ENCODE assay signal across 37 cellular contexts in the genomic region with DNA sequence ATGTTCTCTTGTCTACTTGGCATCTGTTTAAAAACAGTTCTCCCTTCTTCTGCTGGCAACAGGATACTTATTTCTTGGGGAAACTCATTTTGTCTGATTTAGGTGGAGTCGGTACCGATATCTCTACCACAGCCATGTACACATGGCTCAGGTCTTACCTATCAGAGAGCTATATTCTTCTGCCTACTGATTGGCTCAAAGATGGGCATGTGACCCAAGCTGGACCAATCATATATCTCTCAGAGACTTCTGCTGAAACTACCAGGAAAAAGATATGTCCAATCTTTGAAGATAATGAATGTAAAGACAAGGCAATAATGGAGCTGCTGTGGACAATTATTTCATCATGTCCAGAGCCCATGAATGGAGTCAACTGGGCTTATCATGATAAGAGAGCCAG. TPM values are rescaled to one million over a fixed set of nuclear protein-coding genes. Genes with fewer than 3 reads are reported as not detected.
"Had no signal": no experiment of that assay in that cellular context is flagged by ENCODE, and none has a peak within 500 bp of the region (broad histone marks: within the 10 kb centered on the region; RNA-seq: fewer than 3 reads in every experiment).

No MANE protein-coding gene starts in this region.

- H3K4me1 ChIP-seq: ascending aorta, breast epithelium, colonic mucosa, esophagus squamous epithelium, gastroesophageal sphincter, heart right ventricle had no signal

- H3K27ac ChIP-seq: ascending aorta, breast epithelium, cardiac muscle cell, colonic mucosa, epithelial cell of prostate, esophagus squamous epithelium, gastroesophageal sphincter, heart right ventricle, hepatocyte, WERI-Rb-1 had no signal

- DNase-seq: activated CD4-positive, alpha-beta memory T cell treated with anti-CD3 and anti-CD28 coated beads, Interleukin-2, amount 10 ng/mL, durations not matched to agents 7 days and 5 days; activated CD4-positive, alpha-beta T cell treated with anti-CD3 and anti-CD28 coated beads for 4 hours; activated CD4-positive, alpha-beta T cell treated with anti-CD3 and anti-CD28 coated beads, Interleukin-2, amount 10 ng/mL, durations not matched to agents 7 days and 5 days; activated CD4-positive, alpha-beta T cell treated with anti-CD3 and anti-CD28 coated beads, Interleukin-2, amount 50 U/mL, for 4 hours; activated CD4-positive, CD25-positive, alpha-beta regulatory T cell; activated CD4-positive, CD25-positive, alpha-beta regulatory T cell treated with anti-CD3 and anti-CD28 coated beads, Interleukin-2, amount 50 U/mL, for 72 hours; activated CD8-positive, alpha-beta memory T cell treated with anti-CD3 and anti-CD28 coated beads, Interleukin-2, amount 50 U/mL, for 48 hours; activated gamma-delta T cell; activated naive CD4-positive, alpha-beta T cell; activated naive CD4-positive, alpha-beta T cell treated with anti-CD3 and anti-CD28 coated beads, Interleukin-2, amount 10 ng/mL, durations not matched to agents 7 days and 5 days; activated naive CD8-positive, alpha-beta T cell treated with anti-CD3 and anti-CD28 coated beads, Interleukin-2, amount 10 ng/mL, durations not matched to agents 7 days and 5 days; activated T-cell treated with anti-CD3 and anti-CD28 coated beads for 4 hours; activated T-cell treated with anti-CD3 and anti-CD28 coated beads, Interleukin-2, amount 50 U/mL, for 24 hours; activated T-cell treated with anti-CD3 and anti-CD28 coated beads, Interleukin-2, amount 50 U/mL, for 72 hours; central memory CD4-positive, alpha-beta T cell; cerebellar nuclear complex; colonic mucosa; effector CD8-positive, alpha-beta T cell; esophagus squamous epithelium; foreskin melanocyte; heart right ventricle; T1000; WERI-Rb-1 had no signal

- H3K4me3 Mint-ChIP-seq: activated CD4-positive, alpha-beta memory T cell treated with anti-CD3 and anti-CD28 coated beads, Interleukin-2, amount 10 ng/mL, durations not matched to agents 7 days and 5 days; activated CD4-positive, alpha-beta T cell treated with anti-CD3 and anti-CD28 coated beads, Interleukin-2, amount 10 ng/mL, durations not matched to agents 7 days and 5 days; activated naive CD4-positive, alpha-beta T cell treated with anti-CD3 and anti-CD28 coated beads, Interleukin-2, amount 10 ng/mL, durations not matched to agents 7 days and 5 days; activated naive CD8-positive, alpha-beta T cell treated with anti-CD3 and anti-CD28 coated beads, Interleukin-2, amount 10 ng/mL, durations not matched to agents 7 days and 5 days; activated T-cell treated with anti-CD3 and anti-CD28 coated beads, Interleukin-2, amount 50 U/mL, for 24 hours; activated T-cell treated with anti-CD3 and anti-CD28 coated beads, Interleukin-2, amount 50 U/mL, for 72 hours; brain; T-helper 2 cell treated with Interferon-gamma antibody and Interleukin-4, amounts not matched to agents 5 μg/mL and 100 μg/mL, for 36 hours had no signal

- H3K27ac Mint-ChIP-seq: activated CD4-positive, alpha-beta memory T cell treated with anti-CD3 and anti-CD28 coated beads, Interleukin-2, amount 10 ng/mL, durations not matched to agents 7 days and 5 days; activated CD4-positive, alpha-beta T cell treated with anti-CD3 and anti-CD28 coated beads, Interleukin-2, amount 10 ng/mL, durations not matched to agents 7 days and 5 days; activated naive CD4-positive, alpha-beta T cell treated with anti-CD3 and anti-CD28 coated beads, Interleukin-2, amount 10 ng/mL, durations not matched to agents 7 days and 5 days; activated naive CD8-positive, alpha-beta T cell treated with anti-CD3 and anti-CD28 coated beads, Interleukin-2, amount 10 ng/mL, durations not matched to agents 7 days and 5 days; activated T-cell treated with anti-CD3 and anti-CD28 coated beads, Interleukin-2, amount 50 U/mL, for 24 hours; activated T-cell treated with anti-CD3 and anti-CD28 coated beads, Interleukin-2, amount 50 U/mL, for 72 hours; brain; T-helper 2 cell treated with Interferon-gamma antibody and Interleukin-4, amounts not matched to agents 5 μg/mL and 100 μg/mL, for 36 hours had no signal

- H3K27me3 ChIP-seq: ascending aorta, breast epithelium, cardiac muscle cell, colonic mucosa, esophagus squamous epithelium, hepatocyte had no signal

- H3K4me3 ChIP-seq: ascending aorta, breast epithelium, cardiac muscle cell, colonic mucosa, esophagus squamous epithelium, gastroesophageal sphincter, heart right ventricle, hepatocyte had no signal

- H3K36me3 Mint-ChIP-seq: activated naive CD4-positive, alpha-beta T cell treated with anti-CD3 and anti-CD28 coated beads, Interleukin-2, amount 10 ng/mL, durations not matched to agents 7 days and 5 days; activated naive CD4-positive, alpha-beta T cell treated with anti-CD3 and anti-CD28 coated beads, Interleukin-2, amount 50 U/mL, for 72 hours; activated naive CD8-positive, alpha-beta T cell treated with anti-CD3 and anti-CD28 coated beads, Interleukin-2, amount 10 ng/mL, durations not matched to agents 7 days and 5 days; brain had no signal

- H3K9me3 ChIP-seq: ascending aorta, breast epithelium, colonic mucosa, esophagus squamous epithelium, gastroesophageal sphincter had no signal

- FAIRE-seq: endometrium, endothelial cell of umbilical vein had no signal

- H2AFZ ChIP-seq: hepatocyte had no signal

- H3K4me2 ChIP-seq: hepatocyte had no signal

- H3K79me2 ChIP-seq: hepatocyte had no signal

- H3K4me1 Mint-ChIP-seq: activated CD4-positive, alpha-beta memory T cell treated with anti-CD3 and anti-CD28 coated beads, Interleukin-2, amount 10 ng/mL, durations not matched to agents 7 days and 5 days; activated CD4-positive, alpha-beta T cell treated with anti-CD3 and anti-CD28 coated beads, Interleukin-2, amount 10 ng/mL, durations not matched to agents 7 days and 5 days; activated naive CD4-positive, alpha-beta T cell treated with anti-CD3 and anti-CD28 coated beads, Interleukin-2, amount 10 ng/mL, durations not matched to agents 7 days and 5 days; activated naive CD8-positive, alpha-beta T cell treated with anti-CD3 and anti-CD28 coated beads, Interleukin-2, amount 10 ng/mL, durations not matched to agents 7 days and 5 days; brain had no signal

- ATAC-seq: activated naive CD4-positive, alpha-beta T cell treated with anti-CD3 and anti-CD28 coated beads, Interleukin-2, amount 50 U/mL, for 72 hours; activated T-cell treated with anti-CD3 and anti-CD28 coated beads, Interleukin-2, amount 50 U/mL, for 72 hours; gastroesophageal sphincter; heart right ventricle had no signal

- H3K36me3 ChIP-seq: ascending aorta, breast epithelium, cardiac muscle cell, colonic mucosa, esophagus squamous epithelium, gastroesophageal sphincter, heart right ventricle, WERI-Rb-1 had no signal

- H3K9me3 Mint-ChIP-seq: activated CD4-positive, alpha-beta memory T cell treated with anti-CD3 and anti-CD28 coated beads, Interleukin-2, amount 10 ng/mL, durations not matched to agents 7 days and 5 days; activated naive CD4-positive, alpha-beta T cell treated with anti-CD3 and anti-CD28 coated beads, Interleukin-2, amount 10 ng/mL, durations not matched to agents 7 days and 5 days; activated naive CD8-positive, alpha-beta T cell treated with anti-CD3 and anti-CD28 coated beads, Interleukin-2, amount 10 ng/mL, durations not matched to agents 7 days and 5 days; activated T-cell treated with anti-CD3 and anti-CD28 coated beads, Interleukin-2, amount 50 U/mL, for 24 hours; activated T-cell treated with anti-CD3 and anti-CD28 coated beads, Interleukin-2, amount 50 U/mL, for 72 hours; brain; T-helper 2 cell treated with Interferon-gamma antibody and Interleukin-4, amounts not matched to agents 5 μg/mL and 100 μg/mL, for 36 hours had no signal

RNA-seq across cellular contexts. Expression of gene SHISA9, which starts 21.6 kb away (rescaled TPM):
- total RNA-seq: activated naive CD8-positive, alpha-beta T cell treated with anti-CD3 and anti-CD28 coated beads, Interleukin-2, amount 10 ng/mL, durations not matched to agents 7 days and 5 days; dermis microvascular lymphatic vessel endothelial cell; endothelial cell of umbilical vein; fibroblast of lung; fibroblast of villous mesenchyme had no signal
- polyA plus RNA-seq: cardiac muscle cell, endothelial cell of umbilical vein, fibroblast of lung had no signal
